ENCODE assay signal across 8 cellular contexts in the genomic region with DNA sequence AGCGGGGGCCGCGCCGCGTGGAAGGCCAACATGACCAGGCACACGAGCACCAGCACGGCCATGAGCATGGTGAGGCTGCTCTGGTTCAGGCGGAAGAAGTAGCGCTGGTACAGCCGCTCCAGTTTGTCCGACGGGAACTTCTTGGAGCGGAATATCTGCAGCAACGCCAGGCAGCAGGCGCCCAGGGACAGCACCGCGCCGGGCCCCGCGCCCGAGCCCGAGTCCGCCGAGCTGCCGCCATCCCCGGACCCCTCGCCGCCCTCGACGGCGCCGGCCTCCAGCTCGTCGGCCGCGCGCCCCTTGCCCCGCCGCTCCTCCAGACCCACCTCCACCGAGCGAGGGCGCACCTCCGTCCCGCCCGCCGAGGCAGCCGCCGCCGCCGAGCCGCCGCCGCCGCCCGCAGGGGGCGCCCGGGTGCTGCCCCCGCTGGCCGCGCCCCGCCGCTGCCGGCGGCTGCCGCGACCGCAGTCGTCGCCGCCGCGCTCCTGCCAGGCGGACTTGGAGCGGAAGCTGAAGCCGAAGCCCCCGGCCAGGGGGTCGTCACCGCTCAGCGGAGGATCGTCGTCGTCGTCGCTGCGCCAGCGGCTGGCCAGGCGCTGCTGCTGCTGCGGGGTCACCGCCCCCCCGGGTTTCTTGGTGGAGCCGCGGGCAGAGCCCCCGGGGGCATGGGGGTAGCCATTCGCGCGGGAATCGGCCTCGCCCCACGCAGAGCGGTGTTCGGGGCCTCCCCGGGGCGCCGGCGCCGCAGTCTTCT. TPM values are rescaled to one million over a fixed set of nuclear protein-coding genes. Genes with fewer than 3 reads are reported as not detected.
DNase-seq lines count a peak whose midpoint lies in the region; ATAC-seq and TF ChIP-seq lines count a peak whose summit lies in the region.

No MANE protein-coding gene starts in this region.

- no peak overlapping the region for H3K4me2 ChIP-seq in GM23248 (ENCODE audit: unreplicated experiment)

- peak; percentile 32 for DNase-seq in GM23248
- DNase-seq in activated B cell treated with CpG ODN at 0.5 μM for 24 hours: peak; percentile 43
- peak; percentile 90 for DNase-seq in endodermal cell
- DNase-seq in neural crest cell (ENCODE audit: low read depth, low spot score): peak; percentile 34
- DNase-seq in vagina (ENCODE audit: extremely low spot score in 2 of 2): no peak
- DNase-seq in H4 (ENCODE audit: low spot score): no peak
- DNase-seq in KG1 (lab: John Stamatoyannopoulos, UW): no peak
- DNase-seq in NCI-H2081 (lab: John Stamatoyannopoulos, UW): no peak

- H3K9me3 ChIP-seq in GM23248 (ENCODE audit: low read depth): no peaks in the 10 kb centered on the region
- no peaks in the 10 kb centered on the region for H3K9me3 ChIP-seq in endodermal cell (ENCODE audit: control insufficient read depth, low read length)
- no peaks in the 10 kb centered on the region for H3K9me3 ChIP-seq in vagina

- peaks cover 7% of the 10 kb centered on the region for H3K4me1 Mint-ChIP-seq in activated B cell treated with CpG ODN at 0.5 μM for 24 hours
- H3K4me1 Mint-ChIP-seq in endodermal cell: peaks cover 5% of the 10 kb centered on the region
- H3K4me1 Mint-ChIP-seq in neural crest cell: peaks cover 13% of the 10 kb centered on the region

- POLR2A ChIA-PET in activated B cell treated with CpG ODN at 0.5 μM for 24 hours (lab: Charles Lee): no interaction called here

- no peak overlapping the region for H2AFZ ChIP-seq in GM23248

- H3K9ac ChIP-seq in GM23248 (no peak overlapping the region), endodermal cell (ENCODE audit: extremely low read depth, low read length, poor library complexity, severe bottlenecking) (no peak overlapping the region)

- H3K4me3 Mint-ChIP-seq in activated B cell treated with CpG ODN at 0.5 μM for 24 hours: no peak overlapping the region
- H3K4me3 Mint-ChIP-seq in endodermal cell: no peak overlapping the region
- no peak overlapping the region for H3K4me3 Mint-ChIP-seq in neural crest cell

- H3K4me1 ChIP-seq in GM23248 (ENCODE audit: insufficient read depth) (no peaks in the 10 kb centered on the region), endodermal cell (ENCODE audit: control insufficient read depth, insufficient read depth, low read length) (no peaks in the 10 kb centered on the region), vagina (peaks cover 23% of the 10 kb centered on the region)

- peaks cover 60% of the 10 kb centered on the region for H3K27me3 ChIP-seq in GM23248 (replicated peaks; ENCODE audit: insufficient read depth)
- H3K27me3 ChIP-seq in endodermal cell (ENCODE audit: control insufficient read depth, insufficient read depth, low read length, poor library complexity, severe bottlenecking): peaks cover 76% of the 10 kb centered on the region
- H3K27me3 ChIP-seq in vagina: no peaks in the 10 kb centered on the region

- TF ChIP-seq CTCF in activated B cell treated with CpG ODN at 0.5 μM for 24 hours (IDR thresholded peaks at IDR 0.05): no peak
- peak; percentile 64 for TF ChIP-seq CTCF in endodermal cell (conservative IDR thresholded peaks at IDR 0.05)
- peak; percentile 44 for TF ChIP-seq CTCF in neural crest cell (conservative IDR thresholded peaks at IDR 0.05)
- TF ChIP-seq CTCF in vagina (IDR thresholded peaks at IDR 0.05): no peak

- CTCF ChIA-PET in activated B cell treated with CpG ODN at 0.5 μM for 24 hours (lab: Charles Lee): no interaction called here

- H3K79me2 ChIP-seq in GM23248 (ENCODE audit: insufficient read depth): no peaks in the 10 kb centered on the region

- no peaks in the 10 kb centered on the region for H3K36me3 Mint-ChIP-seq in activated B cell treated with CpG ODN at 0.5 μM for 24 hours (ENCODE audit: low read depth)
- no peaks in the 10 kb centered on the region for H3K36me3 Mint-ChIP-seq in endodermal cell (ENCODE audit: low read depth)
- no peaks in the 10 kb centered on the region for H3K36me3 Mint-ChIP-seq in neural crest cell (ENCODE audit: low read depth)

- no peaks in the 10 kb centered on the region for H3K9me2 ChIP-seq in GM23248 (ENCODE audit: insufficient read depth)

- TF ChIP-seq POLR2A in vagina (IDR thresholded peaks at IDR 0.05): no peak

- in situ Hi-C loops in GM23248 (cut with MboI): no loop called here

- peaks cover 48% of the 10 kb centered on the region for H3K27me3 Mint-ChIP-seq in activated B cell treated with CpG ODN at 0.5 μM for 24 hours
- H3K27me3 Mint-ChIP-seq in endodermal cell (ENCODE audit: insufficient read depth): peaks cover 65% of the 10 kb centered on the region
- H3K27me3 Mint-ChIP-seq in neural crest cell (ENCODE audit: low read depth): peaks cover 70% of the 10 kb centered on the region

- H3K27ac Mint-ChIP-seq in activated B cell treated with CpG ODN at 0.5 μM for 24 hours (no peak overlapping the region), endodermal cell (no peak overlapping the region), neural crest cell (ENCODE audit: unreplicated experiment) (no peak overlapping the region)

- 33 to 43% methylated on average over 62 to 71 of the region's 106 CpGs for WGBS in GM23248 (ENCODE audit: low coverage in 1 of 2, low lambda C conversion rate in 2 of 2, missing lambda C conversion rate in 2 of 2), 2 experiments
- 24 to 38% methylated on average over 30 to 106 of the region's 106 CpGs for WGBS in endodermal cell (ENCODE audit: insufficient coverage in 1 of 2, insufficient read length in 1 of 2), 2 experiments

- H4K20me1 ChIP-seq in GM23248 (ENCODE audit: insufficient read depth): no peaks in the 10 kb centered on the region

- no peak overlapping the region for H3K27ac ChIP-seq in GM23248
- H3K27ac ChIP-seq in endodermal cell (ENCODE audit: low read depth, low read length): no peak overlapping the region
- peak overlapping the region; percentile 82 for H3K27ac ChIP-seq in vagina

- H3F3A ChIP-seq in GM23248 (ENCODE audit: insufficient read depth): no peaks in the 10 kb centered on the region

- no peaks in the 10 kb centered on the region for H3K9me3 Mint-ChIP-seq in activated B cell treated with CpG ODN at 0.5 μM for 24 hours
- H3K9me3 Mint-ChIP-seq in endodermal cell: no peaks in the 10 kb centered on the region
- no peaks in the 10 kb centered on the region for H3K9me3 Mint-ChIP-seq in neural crest cell

- H3K36me3 ChIP-seq in GM23248 (ENCODE audit: low read depth) (no peaks in the 10 kb centered on the region), endodermal cell (ENCODE audit: control insufficient read depth, insufficient read depth, low read length) (no peaks in the 10 kb centered on the region), vagina (no peaks in the 10 kb centered on the region)

- H3K4me3 ChIP-seq in GM23248 (no peak overlapping the region), endodermal cell (ENCODE audit: low read length) (peak overlapping the region; percentile 62), vagina (peak overlapping the region; percentile 58 to 77)

- peak; percentile 68 for ATAC-seq in activated B cell treated with CpG ODN at 0.5 μM for 24 hours (ENCODE audit: low read depth)

- intact Hi-C loops in activated B cell treated with CpG ODN at 0.5 μM for 24 hours (cut with micrococcal nuclease) (loop anchor here (5.0 kb wide), 2 partner anchors 39 to 109 kb away; no protein-coding TSS in a partner anchor), vagina (cut with DNase I) (loop anchor here (2.0 kb wide), 1 partner anchor 117 kb away; no protein-coding TSS in a partner anchor)

RNA-seq across cellular contexts. Expression of gene ADCY5, which starts 1.0 kb away (rescaled TPM):
- 0.38 and 1.2 TPM in 2 replicates for total RNA-seq in GM23248 (2014; rRNA removed; shearing (Covaris generic))
- 0.09 TPM in 2 replicates for polyA plus RNA-seq in GM23248 (2016; fragmentation: Nextera tagmentation; extraction: Ambion mirVana)
- total RNA-seq in activated B cell treated with CpG ODN at 0.5 μM for 24 hours: not detected in 2 replicates
- 1 to 10 TPM; 3.9 to 5.2 TPM for total RNA-seq in endodermal cell
- 3.5 TPM for polyA plus RNA-seq in endodermal cell (2013, experiment 1 of 2)
- polyA plus RNA-seq in endodermal cell (2013, experiment 2 of 2): 3.0 TPM
- total RNA-seq in neural crest cell: 2.2 and 2.8 TPM in 2 replicates
- 16.7 TPM for total RNA-seq in vagina
- 0.18 and 0.85 TPM in 2 replicates for total RNA-seq in H4 (2014; rRNA removed; shearing (Covaris generic))

Comparison
In these comparisons a context has a peak if more than half of its experiments do, and no peak if none do; other contexts are left out.
1. DNase-seq: peak in GM23248 (single experiment), activated B cell treated with CpG ODN at 0.5 μM for 24 hours (single experiment), endodermal cell (single experiment) and neural crest cell (single experiment); none in vagina (0 of 2), H4 (single experiment), KG1 (single experiment) and NCI-H2081 (0 of 2).
2. CTCF ChIP-seq: peak in endodermal cell (single experiment) and neural crest cell (single experiment); none in activated B cell treated with CpG ODN at 0.5 μM for 24 hours (single experiment) and vagina (0 of 3).